Comparison of ENCODE assay signal across 26 cellular contexts in genomic region chr7:25754333-25754732, GRCh38.
DNase-seq lines count a peak whose midpoint lies in the region; ATAC-seq, FAIRE-seq and TF ChIP-seq lines count a peak whose summit lies in the region.
"Had no signal": no experiment of that assay in that cellular context is flagged by ENCODE, and none has a peak within 500 bp of the region (broad histone marks: within the 10 kb centered on the region; RNA-seq: fewer than 3 reads in every experiment).

No MANE protein-coding gene starts in this region.

- peak; percentile 39 for DNase-seq in Ammon's horn (ENCODE audit: low spot score)
- no peak for DNase-seq in endodermal cell
- DNase-seq in mesothelial cell of epicardium (ENCODE audit: low spot score in 2 of 2, unreplicated experiment in 2 of 2): no peak
- DNase-seq in sciatic nerve (ENCODE audit: low spot score): no peak
- no peak for DNase-seq in stimulated activated CD8-positive, alpha-beta memory T cell treated with anti-CD3 and anti-CD28 coated beads, Interleukin-4, amount 100 ng/mL, for 48 hours
- DNase-seq in RKO (ENCODE audit: low spot score): no peak
- DNase-seq in activated T-cell treated with anti-CD3 and anti-CD28 coated beads, Interleukin-2, amount 50 U/mL, for 24 hours: no peak
- DNase-seq in GM12892 (ENCODE audit: insufficient read length): no peak
- DNase-seq: activated CD4-positive, alpha-beta T cell treated with anti-CD3 and anti-CD28 coated beads for 1 hour; activated T-cell treated with anti-CD3 and anti-CD28 coated beads, Interleukin-2, amount 50 U/mL, for 1 hour; foreskin melanocyte; GOT3; mammary epithelial cell; naive B cell; NCI-H1417; NCI-H2107; NCI-H446 treated with DMSO at 0.1 percent for 48 hours; SIG-M5 had no signal

- intact Hi-C loops in sciatic nerve (cut with DNase I): no loop called here

- H3K4me3 ChIP-seq in endodermal cell (ENCODE audit: low read length): no peak overlapping the region
- H3K4me3 ChIP-seq: dorsolateral prefrontal cortex had no signal

- ATAC-seq in sciatic nerve: peak; percentile 72
- ATAC-seq: stimulated activated memory B cell treated with anti-CD40 and anti-IgM and Interleukin-4, amounts not matched to agents 10 μg/mL and 1 μg/mL and 100 μg/mL, for 72 hours had no signal

- WGBS in endodermal cell (ENCODE audit: insufficient coverage in 1 of 2, insufficient read length in 1 of 2), 2 experiments: 92 to 96% methylated on average over 5 to 7 of the region's 7 CpGs

- no peak overlapping the region for H3K27ac Mint-ChIP-seq in endodermal cell
- peak overlapping the region; percentile 74 for H3K27ac Mint-ChIP-seq in mesothelial cell of epicardium
- H3K27ac Mint-ChIP-seq in activated T-cell treated with anti-CD3 and anti-CD28 coated beads, Interleukin-2, amount 50 U/mL, for 24 hours: no peak overlapping the region
- H3K27ac Mint-ChIP-seq: naive B cell; stimulated activated memory B cell treated with anti-CD40 and anti-IgM and Interleukin-4, amounts not matched to agents 10 μg/mL and 1 μg/mL and 100 μg/mL, for 72 hours; type B pancreatic cell had no signal

- no peaks in the 10 kb centered on the region for H3K9me3 ChIP-seq in endodermal cell (ENCODE audit: control insufficient read depth, low read length)

- TF ChIP-seq CTCF in endodermal cell (conservative IDR thresholded peaks at IDR 0.05) (no peak), mesothelial cell of epicardium (IDR thresholded peaks at IDR 0.05; ENCODE audit: unreplicated experiment) (no peak)

- no peak for FAIRE-seq in GM12892 (lab: Jason Lieb, UNC)
- FAIRE-seq: A204.1, TTC549 had no signal

- H3K4me1 ChIP-seq in endodermal cell (ENCODE audit: control insufficient read depth, insufficient read depth, low read length): peaks cover 12% of the 10 kb centered on the region
- H3K4me1 ChIP-seq: parathyroid adenoma had no signal

- peak overlapping the region; percentile 95 for H3K27ac ChIP-seq in endodermal cell (ENCODE audit: low read depth, low read length)
- H3K27ac ChIP-seq: epithelial cell of prostate, HL-60, parathyroid adenoma had no signal

- H3K4me3 Mint-ChIP-seq in endodermal cell (no peak overlapping the region), mesothelial cell of epicardium (no peak overlapping the region)
- H3K4me3 Mint-ChIP-seq in activated T-cell treated with anti-CD3 and anti-CD28 coated beads, Interleukin-2, amount 50 U/mL, for 24 hours: no peak overlapping the region
- H3K4me3 Mint-ChIP-seq: stimulated activated memory B cell treated with anti-CD40 and anti-IgM and Interleukin-4, amounts not matched to agents 10 μg/mL and 1 μg/mL and 100 μg/mL, for 72 hours; type B pancreatic cell had no signal

- no peaks in the 10 kb centered on the region for H3K27me3 Mint-ChIP-seq in endodermal cell (ENCODE audit: insufficient read depth)
- H3K27me3 Mint-ChIP-seq in mesothelial cell of epicardium (ENCODE audit: low read depth): no peaks in the 10 kb centered on the region
- H3K27me3 Mint-ChIP-seq in activated T-cell treated with anti-CD3 and anti-CD28 coated beads, Interleukin-2, amount 50 U/mL, for 24 hours: no peaks in the 10 kb centered on the region

- H3K9me3 Mint-ChIP-seq in endodermal cell (no peaks in the 10 kb centered on the region), mesothelial cell of epicardium (no peaks in the 10 kb centered on the region)
- H3K9me3 Mint-ChIP-seq in activated T-cell treated with anti-CD3 and anti-CD28 coated beads, Interleukin-2, amount 50 U/mL, for 24 hours: no peaks in the 10 kb centered on the region
- H3K9me3 Mint-ChIP-seq: naive B cell; stimulated activated memory B cell treated with anti-CD40 and anti-IgM and Interleukin-4, amounts not matched to agents 10 μg/mL and 1 μg/mL and 100 μg/mL, for 72 hours; type B pancreatic cell had no signal

- H3K9ac ChIP-seq in endodermal cell (ENCODE audit: extremely low read depth, low read length, poor library complexity, severe bottlenecking): no peak overlapping the region
- H3K9ac ChIP-seq: parathyroid adenoma had no signal

- peaks cover 23% of the 10 kb centered on the region for H3K4me1 Mint-ChIP-seq in endodermal cell
- peaks cover 72% of the 10 kb centered on the region for H3K4me1 Mint-ChIP-seq in mesothelial cell of epicardium
- no peaks in the 10 kb centered on the region for H3K4me1 Mint-ChIP-seq in activated T-cell treated with anti-CD3 and anti-CD28 coated beads, Interleukin-2, amount 50 U/mL, for 24 hours (ENCODE audit: low read depth)
- H3K4me1 Mint-ChIP-seq: naive B cell; stimulated activated memory B cell treated with anti-CD40 and anti-IgM and Interleukin-4, amounts not matched to agents 10 μg/mL and 1 μg/mL and 100 μg/mL, for 72 hours had no signal

- H3K36me3 Mint-ChIP-seq in endodermal cell (ENCODE audit: low read depth): no peaks in the 10 kb centered on the region
- H3K36me3 Mint-ChIP-seq in mesothelial cell of epicardium: no peaks in the 10 kb centered on the region
- no peaks in the 10 kb centered on the region for H3K36me3 Mint-ChIP-seq in activated T-cell treated with anti-CD3 and anti-CD28 coated beads, Interleukin-2, amount 50 U/mL, for 24 hours (ENCODE audit: low read depth)
- H3K36me3 Mint-ChIP-seq: naive B cell; stimulated activated memory B cell treated with anti-CD40 and anti-IgM and Interleukin-4, amounts not matched to agents 10 μg/mL and 1 μg/mL and 100 μg/mL, for 72 hours; type B pancreatic cell had no signal

- H3K27me3 ChIP-seq in endodermal cell (ENCODE audit: control insufficient read depth, insufficient read depth, low read length, poor library complexity, severe bottlenecking): no peaks in the 10 kb centered on the region
- H3K27me3 ChIP-seq: dorsolateral prefrontal cortex had no signal

- no peaks in the 10 kb centered on the region for H3K36me3 ChIP-seq in endodermal cell (ENCODE audit: control insufficient read depth, insufficient read depth, low read length)

- TF ChIP-seq POLR2A in GM12892 (IDR thresholded peaks at IDR 0.05; ENCODE audit: low read depth, low read length): no peak
